In genomic region chr2:39778775-39779751, GRCh38 we compare ENCODE assay signal across 8 cellular contexts. TPM values are rescaled to one million over a fixed set of nuclear protein-coding genes. Genes with fewer than 3 reads are reported as not detected.
DNase-seq lines count a peak whose midpoint lies in the region; ATAC-seq and TF ChIP-seq lines count a peak whose summit lies in the region.

Gene THUMPD2 (minus strand): TSS chr2:39779258. CDS start chr2:39779239, 19 bp downstream.

- peak within 1 kb of the TSS; percentile 84 for H2BK120ac ChIP-seq in IMR-90 (ENCODE audit: low read depth, low read length)

- peak within 1 kb of the TSS; percentile 10; the same call in 1 of the 2 replicates for H2BK20ac ChIP-seq in IMR-90 (ENCODE audit: low read depth, low read length)

- peak within 1 kb of the TSS; percentile 93 for H3K14ac ChIP-seq in IMR-90 (replicated peaks; ENCODE audit: low read depth, low read length)

- intact Hi-C loops in IMR-90 (cut with micrococcal nuclease), result loop anchor here (10.0 kb wide), 1 partner anchor 286 kb away; no protein-coding TSS in a partner anchor

- H3K27me3 ChIP-seq in IMR-90 (ENCODE audit: control insufficient read depth, insufficient read depth, low read length), result no peaks in the 10 kb centered on the region

- peaks cover 21% of the 10 kb centered on the region for H3K36me3 Mint-ChIP-seq in nephron (ENCODE audit: low read depth)

- H3K4me3 ChIP-seq in IMR-90 (ENCODE audit: insufficient read depth, low read depth, low read length) (peak within 1 kb of the TSS; percentile 100), fibroblast of the aortic adventitia (ENCODE audit: low read depth, low read length) (peak within 1 kb of the TSS; percentile 85)

- peak within 1 kb of the TSS; percentile 80; the same call in 1 of the 2 replicates for H2AK5ac ChIP-seq in IMR-90 (ENCODE audit: low read depth, low read length)

- TF ChIP-seq POLR2A in IMR-90 (IDR thresholded peaks at IDR 0.05; ENCODE audit: low read depth, low read length), result peak; percentile 73

- peak; percentile 77 for ATAC-seq in GM21529 (IDR thresholded peaks at IDR 0.05; ENCODE audit: unreplicated experiment)
- peak; percentile 79 for ATAC-seq in IMR-90 (ENCODE audit: low read depth)
- ATAC-seq in stimulated activated naive CD8-positive, alpha-beta T cell treated with anti-CD3 and anti-CD28 coated beads, Interleukin-15, amount 100 ng/mL, for 72 hours, result peak; percentile 88

- peak within 1 kb of the TSS; percentile 92 to 96 (median 92) for H3K27ac Mint-ChIP-seq in nephron
- H3K27ac Mint-ChIP-seq in stimulated activated naive CD8-positive, alpha-beta T cell treated with anti-CD3 and anti-CD28 coated beads, Interleukin-15, amount 100 ng/mL, for 72 hours, result peak within 1 kb of the TSS; percentile 97 to 98

- WGBS in IMR-90 (ENCODE audit: extremely low coverage in 2 of 2, insufficient read length in 1 of 2), 2 experiments, result 3% methylated on average over 32 of the region's 58 CpGs; no CpG with 5 or more reads in 1 of the 2 experiments

- POLR2A ChIA-PET in IMR-90 (lab: Charles Lee; ENCODE audit: unreplicated experiment), result interaction anchor here (0.5 kb wide), 1 partner anchor 333 kb away, joined by 3 read pairs; no protein-coding TSS in a partner anchor

- no peaks in the 10 kb centered on the region for H3K9me3 ChIP-seq in IMR-90 (ENCODE audit: control insufficient read depth, insufficient read depth, low read length)

- H3K9me3 Mint-ChIP-seq in nephron, result peaks cover 3% of the 10 kb centered on the region
- H3K9me3 Mint-ChIP-seq in stimulated activated naive CD8-positive, alpha-beta T cell treated with anti-CD3 and anti-CD28 coated beads, Interleukin-15, amount 100 ng/mL, for 72 hours, result no peaks in the 10 kb centered on the region

- peak within 1 kb of the TSS; percentile 80 for H3K9ac ChIP-seq in IMR-90 (ENCODE audit: low read depth, low read length)

- peak within 1 kb of the TSS; percentile 76 for H3K23ac ChIP-seq in IMR-90 (ENCODE audit: low read depth, low read length)

- peak within 1 kb of the TSS; percentile 9; the same call in 1 of the 3 replicates for H2BK15ac ChIP-seq in IMR-90 (ENCODE audit: low read depth, low read length)

- H3K4me2 ChIP-seq in IMR-90 (ENCODE audit: low read depth, low read length), result peak within 1 kb of the TSS; percentile 99

- peak within 1 kb of the TSS; percentile 82 for H2AK9ac ChIP-seq in IMR-90 (replicated peaks; ENCODE audit: low read depth, low read length, poor library complexity)

- dilution Hi-C loops in IMR-90 (cut with HindIII; ENCODE audit: low sequenced_read_pairs, unreplicated experiment), result no loop called here

- H4K5ac ChIP-seq in IMR-90 (ENCODE audit: low read depth, low read length), result peak within 1 kb of the TSS; percentile 97

- H3K27ac ChIP-seq in IMR-90 (ENCODE audit: insufficient read depth, low read length), result peak within 1 kb of the TSS; percentile 88

- peaks cover 3% of the 10 kb centered on the region for H3K27me3 Mint-ChIP-seq in nephron (ENCODE audit: low read depth)
- H3K27me3 Mint-ChIP-seq in stimulated activated naive CD8-positive, alpha-beta T cell treated with anti-CD3 and anti-CD28 coated beads, Interleukin-15, amount 100 ng/mL, for 72 hours, result no peaks in the 10 kb centered on the region

- H3K9me1 ChIP-seq in IMR-90 (ENCODE audit: insufficient read depth, low read length), result 0 out of 2 replicates have a peak, but pooled peaks cover 7% of the 10 kb centered on the region

- H4K91ac ChIP-seq in IMR-90 (ENCODE audit: insufficient read depth, low read depth, low read length), result peak within 1 kb of the TSS; percentile 96

- peak within 1 kb of the TSS; percentile 100 for H2AFZ ChIP-seq in IMR-90 (replicated peaks; ENCODE audit: low read length, poor library complexity)

- peak within 1 kb of the TSS; percentile 92 to 95 (median 94) for H3K4me3 Mint-ChIP-seq in nephron
- H3K4me3 Mint-ChIP-seq in stimulated activated naive CD8-positive, alpha-beta T cell treated with anti-CD3 and anti-CD28 coated beads, Interleukin-15, amount 100 ng/mL, for 72 hours, result peak within 1 kb of the TSS; percentile 90 to 92

- peak within 1 kb of the TSS; percentile 36 to 76 for H4K8ac ChIP-seq in IMR-90 (ENCODE audit: low read depth in 2 of 2, low read length in 2 of 2)

- H3K56ac ChIP-seq in IMR-90 (ENCODE audit: extremely low read depth, insufficient read depth, low read length), result peak within 1 kb of the TSS; percentile 89

- TF ChIP-seq CTCF in IMR-90 (conservative IDR thresholded peaks at IDR 0.05; ENCODE audit: low read depth, low read length) (no peak), fibroblast of the aortic adventitia (IDR thresholded peaks at IDR 0.05; ENCODE audit: insufficient read depth, low read length) (no peak), nephron (IDR thresholded peaks at IDR 0.05; ENCODE audit: unreplicated experiment in 3 of 3) (no peak)

- in situ Hi-C loops in IMR-90 (cut with MboI; ENCODE audit: low sequenced_read_pairs), result no loop called here

- no peak for TF ChIP-seq RAD21 in IMR-90 (IDR thresholded peaks at IDR 0.05; ENCODE audit: low read length)

- BruUV-seq in IMR-90 (replicated peaks; lab: Mats Ljungman, UMichigan), result no TSS peak

- peaks cover 2% of the 10 kb centered on the region; the same call in 1 of the 2 replicates for H3K36me3 ChIP-seq in IMR-90 (ENCODE audit: control insufficient read depth, insufficient read depth, low read length)

- H3K18ac ChIP-seq in IMR-90 (ENCODE audit: low read depth, low read length), result peak within 1 kb of the TSS; percentile 92

- peak within 1 kb of the TSS; percentile 94 for H3K4ac ChIP-seq in IMR-90 (ENCODE audit: low read depth, low read length)

- peaks cover 6 to 28% of the 10 kb centered on the region in 2 experiments; a peak in 3 of 4 replicates for H3K79me1 ChIP-seq in IMR-90 (ENCODE audit: low read depth in 1 of 2, low read length in 2 of 2)

- H2BK5ac ChIP-seq in IMR-90 (ENCODE audit: low read depth, low read length, poor library complexity, severe bottlenecking), result peak within 1 kb of the TSS; percentile 96

- no peaks in the 10 kb centered on the region for H4K20me1 ChIP-seq in IMR-90 (ENCODE audit: insufficient read depth, low read length)

- peaks cover 9% of the 10 kb centered on the region for H3K4me1 ChIP-seq in IMR-90 (ENCODE audit: control insufficient read depth, insufficient read depth, low read length)

- CTCF ChIA-PET in IMR-90 (lab: Yijun Ruan, JAX), result no interaction called here

- DNase-seq in DMS53 treated with DMSO at 0.1 percent for 48 hours (lab: John Stamatoyannopoulos, UW; ENCODE audit: unreplicated experiment), result peak; percentile 28
- peak; percentile 62 for DNase-seq in IMR-90
- DNase-seq in RPMI8226, result peak; percentile 80
- peak; percentile 45 for DNase-seq in activated T-helper 9 cell treated with anti-CD3 and anti-CD28 coated beads, Interleukin-2, amount 50 U/mL, for 16 hours (ENCODE audit: low read depth)
- DNase-seq in fibroblast of the aortic adventitia (ENCODE audit: low read depth), result peak; percentile 55
- DNase-seq in stimulated activated naive CD8-positive, alpha-beta T cell treated with anti-CD3 and anti-CD28 coated beads, Interleukin-15, amount 100 ng/mL, for 72 hours, result peak; percentile 66 to 76

- peaks cover 47% of the 10 kb centered on the region for H3K4me1 Mint-ChIP-seq in nephron
- peaks cover 63% of the 10 kb centered on the region for H3K4me1 Mint-ChIP-seq in stimulated activated naive CD8-positive, alpha-beta T cell treated with anti-CD3 and anti-CD28 coated beads, Interleukin-15, amount 100 ng/mL, for 72 hours

TF ChIP-seq in IMR-90, 13 proteins besides CTCF, POLR2A, EP300 and RAD21:
- TF ChIP-seq MXI1 (IDR thresholded peaks at IDR 0.05; ENCODE audit: borderline replicate concordance, low read depth, low read length) (peak; percentile 72; the same call in 1 of the 2 replicates), CHD1 (IDR thresholded peaks at IDR 0.05; ENCODE audit: low read depth, low read length) (no peak), MAZ (IDR thresholded peaks at IDR 0.05; ENCODE audit: borderline replicate concordance, low read depth, low read length) (no peak), MAFK (IDR thresholded peaks at IDR 0.05; ENCODE audit: low read depth, low read length) (no peak), FOS (IDR thresholded peaks at IDR 0.05; ENCODE audit: low read depth, low read length) (no peak), BHLHE40 (IDR thresholded peaks at IDR 0.05; ENCODE audit: low read depth, low read length) (no peak; the same call in 1 of the 2 replicates), CEBPB (IDR thresholded peaks at IDR 0.05; ENCODE audit: low read depth, low read length) (no peak), RCOR1 (IDR thresholded peaks at IDR 0.05; ENCODE audit: insufficient replicate concordance, low read length) (no peak), SMC3 (IDR thresholded peaks at IDR 0.05; ENCODE audit: low read depth, low read length) (no peak), USF2 (IDR thresholded peaks at IDR 0.05; ENCODE audit: low read depth, low read length) (peak; percentile 92), RFX5 (IDR thresholded peaks at IDR 0.05; ENCODE audit: low read depth, low read length) (no peak), ELK1 (IDR thresholded peaks at IDR 0.05; ENCODE audit: borderline replicate concordance, low read depth, low read length) (no peak), NFE2L2 (IDR thresholded peaks at IDR 0.05; ENCODE audit: low read depth, low read length) (no peak)

RNA-seq across cellular contexts. Expression of gene THUMPD2, which starts in this region (rescaled TPM):
- total RNA-seq in IMR-90 (2012; rRNA removed) (4.8 and 5.6 TPM in 2 replicates), fibroblast of the aortic adventitia (ENCODE audit: low replicate concordance) (9.5 and 13.5 TPM in 2 replicates)
- 5.2 and 7.0 TPM in 2 replicates for polyA plus RNA-seq in IMR-90 (2012; rRNA removed)
- polyA plus RNA-seq in IMR-90 (2012; cell fraction: cytosol; rRNA removed), result 1.1 and 1.5 TPM in 2 replicates
- 2.9 and 22.6 TPM in 2 replicates for polyA plus RNA-seq in IMR-90 (2012; cell fraction: nucleus; rRNA removed; ENCODE audit: low replicate concordance)

Comparison
In these comparisons a context has a peak if more than half of its experiments do, and no peak if none do; other contexts are left out.
1. Peak in every context shown above with its lines: DNase-seq, ATAC-seq, H3K4me3 ChIP-seq and H3K27ac ChIP-seq.
2. DNase-seq: peak in every context shown above with its lines; median percentile 80 in RPMI8226; 71 in stimulated activated naive CD8-positive, alpha-beta T cell treated with anti-CD3 and anti-CD28 coated beads, Interleukin-15, amount 100 ng/mL, for 72 hours; 62 in IMR-90; 55 in fibroblast of the aortic adventitia; 45 in activated T-helper 9 cell treated with anti-CD3 and anti-CD28 coated beads, Interleukin-2, amount 50 U/mL, for 16 hours; 28 in DMS53 treated with DMSO at 0.1 percent for 48 hours.